12 cellular contexts compared by ENCODE assay signal in the genomic region with DNA sequence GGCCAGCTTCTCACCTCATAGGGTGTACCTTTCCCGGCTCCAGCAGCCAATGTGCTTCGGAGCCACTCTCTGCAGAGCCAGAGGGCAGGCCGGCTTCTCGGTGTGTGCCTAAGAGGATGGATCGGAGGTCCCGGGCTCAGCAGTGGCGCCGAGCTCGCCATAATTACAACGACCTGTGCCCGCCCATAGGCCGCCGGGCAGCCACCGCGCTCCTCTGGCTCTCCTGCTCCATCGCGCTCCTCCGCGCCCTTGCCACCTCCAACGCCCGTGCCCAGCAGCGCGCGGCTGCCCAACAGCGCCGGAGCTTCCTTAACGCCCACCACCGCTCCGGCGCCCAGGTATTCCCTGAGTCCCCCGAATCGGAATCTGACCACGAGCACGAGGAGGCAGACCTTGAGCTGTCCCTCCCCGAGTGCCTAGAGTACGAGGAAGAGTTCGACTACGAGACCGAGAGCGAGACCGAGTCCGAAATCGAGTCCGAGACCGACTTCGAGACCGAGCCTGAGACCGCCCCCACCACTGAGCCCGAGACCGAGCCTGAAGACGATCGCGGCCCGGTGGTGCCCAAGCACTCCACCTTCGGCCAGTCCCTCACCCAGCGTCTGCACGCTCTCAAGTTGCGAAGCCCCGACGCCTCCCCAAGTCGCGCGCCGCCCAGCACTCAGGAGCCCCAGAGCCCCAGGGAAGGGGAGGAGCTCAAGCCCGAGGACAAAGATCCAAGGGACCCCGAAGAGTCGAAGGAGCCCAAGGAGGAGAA. TPM values are rescaled to one million over a fixed set of nuclear protein-coding genes. Genes with fewer than 3 reads are reported as not detected.
A peak's percentile ranks its signal among the peaks of the same experiment; 100 is the strongest.
DNase-seq lines count a peak whose midpoint lies in the region; TF ChIP-seq lines count a peak whose summit lies in the region.
"Had no signal": no experiment of that assay in that cellular context is flagged by ENCODE, and none has a peak within 500 bp of the region (broad histone marks: within the 10 kb centered on the region; RNA-seq: fewer than 3 reads in every experiment).

No MANE protein-coding gene starts in this region.

- H3K9me3 ChIP-seq in MG63 (no peaks in the 10 kb centered on the region), ectodermal cell (ENCODE audit: control insufficient read depth, low read length) (no peaks in the 10 kb centered on the region), MM.1S (replicated peaks; ENCODE audit: insufficient read depth, low read length) (no peaks in the 10 kb centered on the region), spleen (no peaks in the 10 kb centered on the region)
- H3K9me3 ChIP-seq in effector memory CD4-positive, alpha-beta T cell (ENCODE audit: control insufficient read depth, low read length) = no peaks in the 10 kb centered on the region
- H3K9me3 ChIP-seq: HAP-1 had no signal

- intact Hi-C loops in spleen (cut with DNase I; ENCODE audit: low total_unique reads) = no loop called here

- no peak overlapping the region for H3K9ac ChIP-seq in MM.1S (ENCODE audit: low read length)

- DNase-seq in DMS 273 (lab: John Stamatoyannopoulos, UW; ENCODE audit: unreplicated experiment) (peak; percentile 61), DMS 273 treated with DMSO at 0.1 percent for 48 hours (lab: John Stamatoyannopoulos, UW) (no peak), MG63 (no peak), osteocyte (ENCODE audit: extremely low spot score, unreplicated experiment) (no peak), MM.1S (no peak), spleen (no peak)
- no peak for DNase-seq in effector memory CD4-positive, alpha-beta T cell
- DNase-seq: NCI-H774 had no signal

- peaks cover 2% of the 10 kb centered on the region for H3K36me3 Mint-ChIP-seq in osteocyte (ENCODE audit: unreplicated experiment)

- WGBS in ectodermal cell, 2 experiments = 48 to 56% methylated on average over 67 of the region's 67 CpGs
- 48 to 82% (median 57%) methylated on average over 60 to 67 of the region's 67 CpGs for WGBS in spleen, 5 donors

- H3K79me2 ChIP-seq in MM.1S (ENCODE audit: low read length) = no peaks in the 10 kb centered on the region

- peaks cover 13% of the 10 kb centered on the region for H3K4me1 Mint-ChIP-seq in osteocyte (ENCODE audit: unreplicated experiment)

- H3K9me2 ChIP-seq in MM.1S (replicated peaks; ENCODE audit: insufficient read depth, low read length) = no peaks in the 10 kb centered on the region

- TF ChIP-seq CTCF in osteocyte (IDR thresholded peaks at IDR 0.05) (no peak), MM.1S (IDR thresholded peaks at IDR 0.05; ENCODE audit: low read length) (no peak), spleen (IDR thresholded peaks at IDR 0.05 in 8 of 11, conservative IDR thresholded peaks at IDR 0.05 in 3 of 11) (no peak)

- H3K27ac Mint-ChIP-seq in osteocyte (ENCODE audit: unreplicated experiment) = no peak overlapping the region
- H3K27ac Mint-ChIP-seq: activated naive CD4-positive, alpha-beta T cell treated with anti-CD3 and anti-CD28 coated beads, Interleukin-2, amount 50 U/mL, for 72 hours had no signal

- peak overlapping the region; percentile 26 for H3K4me3 ChIP-seq in MG63
- H3K4me3 ChIP-seq in ectodermal cell (ENCODE audit: insufficient read depth, low read depth, low read length) = peak overlapping the region; percentile 33
- H3K4me3 ChIP-seq in MM.1S (ENCODE audit: low read length) = no peak overlapping the region
- peak overlapping the region in 1 of 8 donors; percentile 47 for H3K4me3 ChIP-seq in spleen
- H3K4me3 ChIP-seq in effector memory CD4-positive, alpha-beta T cell (ENCODE audit: insufficient read depth, low read depth, low read length, poor library complexity, severe bottlenecking) = no peak overlapping the region

- no peak overlapping the region for H2AFZ ChIP-seq in MM.1S (ENCODE audit: low read length)

- no peaks in the 10 kb centered on the region for H3F3A ChIP-seq in MM.1S (ENCODE audit: insufficient read depth, low read length)

- peak overlapping the region; percentile 68 for H3K4me3 Mint-ChIP-seq in osteocyte (ENCODE audit: unreplicated experiment)

- TF ChIP-seq POLR2A in spleen (IDR thresholded peaks at IDR 0.05) = no peak

- H3K9me3 Mint-ChIP-seq in osteocyte (ENCODE audit: unreplicated experiment) = no peaks in the 10 kb centered on the region
- H3K9me3 Mint-ChIP-seq: activated naive CD4-positive, alpha-beta T cell treated with anti-CD3 and anti-CD28 coated beads, Interleukin-2, amount 50 U/mL, for 72 hours had no signal

- H3K4me1 ChIP-seq in ectodermal cell (ENCODE audit: control insufficient read depth, insufficient read depth, low read length) (peaks cover 3% of the 10 kb centered on the region), MM.1S (ENCODE audit: low read length) (no peaks in the 10 kb centered on the region), spleen (peaks cover 0 to 14% (median 10%) of the 10 kb centered on the region in 6 donors)
- no peaks in the 10 kb centered on the region for H3K4me1 ChIP-seq in effector memory CD4-positive, alpha-beta T cell (ENCODE audit: control insufficient read depth, insufficient read depth, low read length, poor library complexity, severe bottlenecking)
- H3K4me1 ChIP-seq: HAP-1 had no signal

- H4K20me1 ChIP-seq in MM.1S (ENCODE audit: insufficient read depth, low read length) = no peaks in the 10 kb centered on the region

- H3K27me3 ChIP-seq in MG63 = peaks cover 48% of the 10 kb centered on the region
- H3K27me3 ChIP-seq in ectodermal cell (ENCODE audit: control insufficient read depth, insufficient read depth, low read length, poor library complexity, severe bottlenecking) = peaks cover 49% of the 10 kb centered on the region
- peaks cover 64% of the 10 kb centered on the region for H3K27me3 ChIP-seq in MM.1S (replicated peaks; ENCODE audit: insufficient read depth, low read length)
- H3K27me3 ChIP-seq in spleen (replicated peaks in 1 of 7) = peaks cover 2 to 87% (median 35%) of the 10 kb centered on the region in 7 donors
- peaks cover 9% of the 10 kb centered on the region for H3K27me3 ChIP-seq in effector memory CD4-positive, alpha-beta T cell (replicated peaks; ENCODE audit: control insufficient read depth, insufficient read depth, low read length, poor library complexity, severe bottlenecking)

- H3K4me2 ChIP-seq in MM.1S (ENCODE audit: low read depth, low read length) = no peak overlapping the region

- H3K27ac ChIP-seq in ectodermal cell (ENCODE audit: insufficient read depth, low read depth, low read length, poor library complexity, severe bottlenecking) = no peak overlapping the region
- H3K27ac ChIP-seq in MM.1S (ENCODE audit: low read length) = no peak overlapping the region
- no peak overlapping the region for H3K27ac ChIP-seq in spleen
- H3K27ac ChIP-seq in effector memory CD4-positive, alpha-beta T cell (ENCODE audit: insufficient read depth, low read length, poor library complexity, severe bottlenecking) = no peak overlapping the region
- H3K27ac ChIP-seq: 22Rv1 had no signal

- H3K36me3 ChIP-seq in MG63 (no peaks in the 10 kb centered on the region), ectodermal cell (ENCODE audit: control insufficient read depth, insufficient read depth, low read length) (peaks cover 7% of the 10 kb centered on the region), MM.1S (replicated peaks; ENCODE audit: insufficient read depth, low read length) (no peaks in the 10 kb centered on the region), spleen (no peaks in the 10 kb centered on the region)
- no peaks in the 10 kb centered on the region for H3K36me3 ChIP-seq in effector memory CD4-positive, alpha-beta T cell (ENCODE audit: control insufficient read depth, insufficient read depth, low read length)
- H3K36me3 ChIP-seq: HAP-1 had no signal

- H3K27me3 Mint-ChIP-seq in osteocyte (ENCODE audit: unreplicated experiment) = peaks cover 63% of the 10 kb centered on the region

RNA-seq across cellular contexts. Expression of a gene that starts 10.5 kb away (rescaled TPM):
- total RNA-seq in MG63 (2014; rRNA removed; shearing (Covaris generic); ENCODE audit: low replicate concordance) = 1.1 and 1.7 TPM in 2 replicates
- 6.8 TPM for polyA plus RNA-seq in ectodermal cell (2013, experiment 1 of 4)
- 10.7 TPM for polyA plus RNA-seq in ectodermal cell (2013, experiment 2 of 4)
- 6.1 TPM for polyA plus RNA-seq in ectodermal cell (2013, experiment 3 of 4)
- 7.3 TPM for polyA plus RNA-seq in ectodermal cell (2013, experiment 4 of 4)
- total RNA-seq in osteocyte (1.5 and 2.0 TPM in 2 replicates), spleen (1 to 10 TPM in 2 of 7 donors, under 1 TPM in 3, not detected in 2; 0.44 to 1.1 (median 0.70) TPM)
- polyA plus RNA-seq in spleen = under 1 TPM; 0.18 to 0.32 (median 0.22) TPM

RNA-seq across cellular contexts. Expression of a gene that starts 12.3 kb away (rescaled TPM):
- total RNA-seq in MG63 (2014; rRNA removed; shearing (Covaris generic); ENCODE audit: low replicate concordance) = 494 and 560 TPM in 2 replicates
- 1,487 TPM for polyA plus RNA-seq in ectodermal cell (2013, experiment 1 of 4)
- polyA plus RNA-seq in ectodermal cell (2013, experiment 2 of 4) = 1,411 TPM
- 1,350 TPM for polyA plus RNA-seq in ectodermal cell (2013, experiment 3 of 4)
- 1,464 TPM for polyA plus RNA-seq in ectodermal cell (2013, experiment 4 of 4)
- total RNA-seq in osteocyte (1,150 and 1,173 TPM in 2 replicates), spleen (100 to 1,000 TPM; 745 to 849 (median 769) TPM)
- polyA plus RNA-seq in spleen = 100 to 1,000 TPM; 722 to 854 (median 771) TPM

Comparison
In these comparisons a context has a peak if more than half of its experiments do, and no peak if none do; other contexts are left out.
1. H3K4me3 ChIP-seq: peak in MG63 (single experiment) and ectodermal cell (single experiment); none in MM.1S (single experiment) and effector memory CD4-positive, alpha-beta T cell (single experiment).